19 cellular contexts compared by ENCODE assay signal in genomic region chr20:6058684-6059295, GRCh38. TPM values are rescaled to one million over a fixed set of nuclear protein-coding genes. Genes with fewer than 3 reads are reported as not detected.
DNase-seq lines count a peak whose midpoint lies in the region; ATAC-seq and TF ChIP-seq lines count a peak whose summit lies in the region.
"Had no signal": no experiment of that assay in that cellular context is flagged by ENCODE, and none has a peak within 500 bp of the region (broad histone marks: within the 10 kb centered on the region; RNA-seq: fewer than 3 reads in every experiment).

No MANE protein-coding gene starts in this region.

- intact Hi-C loops in left colon (cut with DNase I, micrococcal nuclease) = no loop called here
- intact Hi-C loops in adrenal gland (cut with DNase I) = no loop called here

- TF ChIP-seq POLR2A in adrenal gland (IDR thresholded peaks at IDR 0.05) = no peak

- H3K9me3 ChIP-seq in cardiac muscle cell (ENCODE audit: low read depth) (no peaks in the 10 kb centered on the region), right atrium auricular region (no peaks in the 10 kb centered on the region), adrenal gland (replicated peaks in 1 of 3) (no peaks in the 10 kb centered on the region)
- H3K9me3 ChIP-seq: A549, testis had no signal

- WGBS in adrenal gland, 4 donors = 64 to 67% (median 65%) methylated on average over 7 of the region's 7 CpGs

- H3K27ac ChIP-seq in cardiac muscle cell = peak overlapping the region; percentile 100
- H3K27ac ChIP-seq in right atrium auricular region = no peak overlapping the region
- no peak overlapping the region for H3K27ac ChIP-seq in adrenal gland
- H3K27ac ChIP-seq: A549, neural progenitor cell, testis had no signal

- DNase-seq in cardiac muscle cell (ENCODE audit: low read depth in 1 of 2, low spot score in 1 of 2) = peak; percentile 69 to 75
- no peak for DNase-seq in right atrium auricular region (ENCODE audit: low spot score)
- DNase-seq in NCI-H748 (lab: John Stamatoyannopoulos, UW; ENCODE audit: unreplicated experiment) = peak; percentile 99
- no peak for DNase-seq in left colon
- no peak for DNase-seq in adrenal gland
- no peak for DNase-seq in H7
- no peak for DNase-seq in ureter (ENCODE audit: low spot score)
- DNase-seq in OCI-M2 (lab: John Stamatoyannopoulos, UW; ENCODE audit: unreplicated experiment) = no peak
- DNase-seq: activated CD4-positive, alpha-beta memory T cell treated with anti-CD3 and anti-CD28 coated beads for 36 hours; activated effector memory CD4-positive, alpha-beta T cell treated with anti-CD3 and anti-CD28 coated beads, Interleukin-2, amount 50 U/mL, for 16 hours; CD8-positive, alpha-beta T cell; glutamatergic neuron; RPMI8226; testis had no signal

- ATAC-seq in left colon = peak; percentile 63
- ATAC-seq: A549; CD8-positive, alpha-beta T cell; left lobe of liver had no signal

- H3K4me3 ChIP-seq in cardiac muscle cell (no peak overlapping the region), right atrium auricular region (no peak overlapping the region), adrenal gland (no peak overlapping the region), H7 (ENCODE audit: insufficient read depth, low read depth, low read length) (no peak overlapping the region)
- H3K4me3 ChIP-seq: A549, neural progenitor cell, smooth muscle cell, testis had no signal

- H3K4me1 ChIP-seq in cardiac muscle cell (ENCODE audit: low read depth) (peaks cover 56% of the 10 kb centered on the region), right atrium auricular region (no peaks in the 10 kb centered on the region), adrenal gland (replicated peaks in 1 of 2) (no peaks in the 10 kb centered on the region)
- H3K4me1 ChIP-seq: A549, testis had no signal

- H3K36me3 ChIP-seq in cardiac muscle cell (no peaks in the 10 kb centered on the region), right atrium auricular region (no peaks in the 10 kb centered on the region), adrenal gland (replicated peaks in 1 of 2) (no peaks in the 10 kb centered on the region), H7 (replicated peaks; ENCODE audit: control insufficient read depth, insufficient read depth, low read length) (no peaks in the 10 kb centered on the region)
- H3K36me3 ChIP-seq: neural progenitor cell had no signal

- no peaks in the 10 kb centered on the region for H3K27me3 ChIP-seq in cardiac muscle cell
- H3K27me3 ChIP-seq in right atrium auricular region = no peaks in the 10 kb centered on the region
- no peaks in the 10 kb centered on the region for H3K27me3 ChIP-seq in adrenal gland
- peaks cover 2% of the 10 kb centered on the region; the same call in 1 of the 2 replicates for H3K27me3 ChIP-seq in H7 (ENCODE audit: control insufficient read depth, insufficient read depth, low read length)
- H3K27me3 ChIP-seq: testis had no signal

- TF ChIP-seq CTCF in cardiac muscle cell (IDR thresholded peaks at IDR 0.05; ENCODE audit: low read depth, low read length) = no peak
- TF ChIP-seq CTCF in right atrium auricular region (IDR thresholded peaks at IDR 0.05) = no peak
- no peak for TF ChIP-seq CTCF in adrenal gland (IDR thresholded peaks at IDR 0.05)

RNA-seq across cellular contexts. Expression of gene LRRN4, which starts 4.9 kb away (rescaled TPM):
- total RNA-seq in cardiac muscle cell (180 and 227 TPM in 2 replicates), right atrium auricular region (10 to 100 TPM; 15.0 to 36.7 TPM), left colon (not detected), adrenal gland (under 1 TPM in 2 of 8 donors, not detected in 6; 0.11 to 0.17 TPM), ureter (not detected)
- polyA plus RNA-seq in cardiac muscle cell (135 and 173 TPM in 2 replicates), adrenal gland (under 1 TPM in 1 of 3 donors, not detected in 2; 0.07 TPM)
- 0.41 and 0.76 TPM in 2 replicates for total RNA-seq in H7 (2014; rRNA removed; shearing (Covaris generic))
- total RNA-seq: activated CD4-positive, alpha-beta memory T cell treated with anti-CD3 and anti-CD28 coated beads for 36 hours; CD8-positive, alpha-beta T cell; T-helper 2 cell treated with Interferon-gamma antibody and Interleukin-4, amounts not matched to agents 100 ng/mL and 5 ng/mL, for 36 hours had no signal
- polyA plus RNA-seq: A549 had no signal

RNA-seq across cellular contexts. Expression of gene CRLS1, which starts 52.9 kb away (rescaled TPM):
- 76.8 and 93.7 TPM in 2 replicates for total RNA-seq in cardiac muscle cell
- polyA plus RNA-seq in cardiac muscle cell = 236 and 243 TPM in 2 replicates
- 10 to 100 TPM; 49.4 to 67.9 TPM for total RNA-seq in right atrium auricular region
- 10 to 100 TPM; 42.7 to 47.7 TPM for total RNA-seq in left colon
- 100 to 1,000 TPM in 2 of 8 donors, 10 to 100 TPM in 6; 45.5 to 116 (median 70.5) TPM for total RNA-seq in adrenal gland
- polyA plus RNA-seq in adrenal gland = 100 to 1,000 TPM in 2 of 3 donors, 10 to 100 TPM in 1; 69.9 to 156 (median 136) TPM
- 62.9 and 65.1 TPM in 2 replicates for total RNA-seq in H7 (2014; rRNA removed; shearing (Covaris generic))
- 48.1 TPM for total RNA-seq in ureter

Comparison
In these comparisons a context has a peak if more than half of its experiments do, and no peak if none do; other contexts are left out.
1. DNase-seq: peak in cardiac muscle cell (2 of 2) and NCI-H748 (single experiment); none in right atrium auricular region (single experiment), left colon (0 of 2), adrenal gland (0 of 7), H7 (single experiment), ureter (single experiment) and OCI-M2 (single experiment).